In genomic region chr6:108766886-108767285, GRCh38 we compare ENCODE assay signal across 23 cellular contexts.
DNase-seq lines count a peak whose midpoint lies in the region; ATAC-seq, FAIRE-seq and TF ChIP-seq lines count a peak whose summit lies in the region.
"Had no signal": no experiment of that assay in that cellular context is flagged by ENCODE, and none has a peak within 500 bp of the region (broad histone marks: within the 10 kb centered on the region; RNA-seq: fewer than 3 reads in every experiment).

No MANE protein-coding gene starts in this region.

- ATAC-seq in activated CD4-positive, alpha-beta T cell treated with anti-CD3 and anti-CD28 coated beads for 36 hours = no peak
- ATAC-seq in HepG2 (no peak), GM18858 (IDR thresholded peaks at IDR 0.05; ENCODE audit: unreplicated experiment) (no peak)
- ATAC-seq: CD8-positive, alpha-beta T cell; GM12878 had no signal

- H3K27ac ChIP-seq in VCaP (peak overlapping the region; percentile 75), esophagus muscularis mucosa (replicated peaks in 1 of 4) (no peak overlapping the region), HepG2 (ENCODE audit: extremely low read length, insufficient read depth, low read length) (no peak overlapping the region)
- H3K27ac ChIP-seq: 22Rv1, BLaER1, C4-2B had no signal

- CTCF ChIA-PET in activated CD4-positive, alpha-beta T cell treated with anti-CD3 and anti-CD28 coated beads for 36 hours (lab: Charles Lee) = interaction anchor here (0.6 to 1.7 kb wide), 2 partner anchors 10 to 1278 kb away, joined by 3 read pairs; no protein-coding TSS in a partner anchor
- CTCF ChIA-PET in HepG2 (lab: Yijun Ruan, JAX; ENCODE audit: low intra/inter-chr PET ratio, low total read pairs) = no interaction called here

- peaks cover 4% of the 10 kb centered on the region for H3K4me1 Mint-ChIP-seq in activated CD4-positive, alpha-beta T cell treated with anti-CD3 and anti-CD28 coated beads, Interleukin-2, amount 10 ng/mL, durations not matched to agents 24 days and 14 days
- H3K4me1 Mint-ChIP-seq in activated CD4-positive, alpha-beta T cell treated with anti-CD3 and anti-CD28 coated beads for 36 hours = peaks cover 7% of the 10 kb centered on the region
- H3K4me1 Mint-ChIP-seq in type B pancreatic cell (ENCODE audit: unreplicated experiment) = no peaks in the 10 kb centered on the region

- H3K9me3 ChIP-seq in esophagus muscularis mucosa (no peaks in the 10 kb centered on the region), HepG2 (ENCODE audit: low read length) (no peaks in the 10 kb centered on the region)
- H3K9me3 ChIP-seq: BLaER1, Caco-2 had no signal

- TF ChIP-seq RAD21 in HepG2 (CRISPR knock-in tag; IDR thresholded peaks at IDR 0.05) = no peak

- H3K36me3 Mint-ChIP-seq in activated CD4-positive, alpha-beta T cell treated with anti-CD3 and anti-CD28 coated beads, Interleukin-2, amount 10 ng/mL, durations not matched to agents 24 days and 14 days (ENCODE audit: low read depth) = no peaks in the 10 kb centered on the region
- H3K36me3 Mint-ChIP-seq in activated CD4-positive, alpha-beta T cell treated with anti-CD3 and anti-CD28 coated beads for 36 hours (ENCODE audit: low read depth) = no peaks in the 10 kb centered on the region
- H3K36me3 Mint-ChIP-seq in type B pancreatic cell = peaks cover 4% of the 10 kb centered on the region
- H3K36me3 Mint-ChIP-seq: CD8-positive, alpha-beta T cell had no signal

- TF ChIP-seq CTCF in VCaP (conservative IDR thresholded peaks at IDR 0.05) (no peak), esophagus muscularis mucosa (IDR thresholded peaks at IDR 0.05) (no peak), type B pancreatic cell (conservative IDR thresholded peaks at IDR 0.05) (no peak), HepG2 (CRISPR knock-in tag; IDR thresholded peaks at IDR 0.05) (no peak)

- intact Hi-C loops in activated CD4-positive, alpha-beta T cell treated with anti-CD3 and anti-CD28 coated beads, Interleukin-2, amount 10 ng/mL, durations not matched to agents 24 days and 14 days (cut with micrococcal nuclease) = no loop called here
- intact Hi-C loops in activated CD4-positive, alpha-beta T cell treated with anti-CD3 and anti-CD28 coated beads for 36 hours (cut with DNase I, micrococcal nuclease) = no loop called here
- intact Hi-C loops in esophagus muscularis mucosa (cut with DNase I) = no loop called here
- intact Hi-C loops in HepG2 (cut with micrococcal nuclease; ENCODE audit: unreplicated experiment) = no loop called here

- no peak for TF ChIP-seq POLR2A in esophagus muscularis mucosa (IDR thresholded peaks at IDR 0.05; ENCODE audit: low read depth)
- TF ChIP-seq POLR2A in HepG2 (IDR thresholded peaks at IDR 0.05; ENCODE audit: insufficient read depth in 1 of 2, low read depth in 2 of 2, low read length in 2 of 2) = no peak

- H3K36me3 ChIP-seq in esophagus muscularis mucosa (no peaks in the 10 kb centered on the region), HepG2 (replicated peaks in 1 of 2; ENCODE audit: control insufficient read depth in 1 of 2, insufficient read depth in 2 of 2, low read length in 2 of 2) (no peaks in the 10 kb centered on the region)
- H3K36me3 ChIP-seq: BLaER1 had no signal

- no peak for FAIRE-seq in HepG2 (lab: Jason Lieb, UNC)
- FAIRE-seq: A204.1, G401.6, GM12878 had no signal

- H4K20me1 ChIP-seq in HepG2 (ENCODE audit: insufficient read depth, low read length) = no peaks in the 10 kb centered on the region
- H4K20me1 ChIP-seq: BLaER1 had no signal

- in situ Hi-C loops in HepG2 (cut with HindIII; ENCODE audit: extremely low pct_ligation_motif_present, low pct_unique_long_range_greater_than_20kb) = no loop called here

- H3K4me3 ChIP-seq in esophagus muscularis mucosa (no peak overlapping the region), HepG2 (replicated peaks in 1 of 3; ENCODE audit: insufficient read depth in 1 of 3, low read depth in 2 of 3, low read length in 3 of 3) (no peak overlapping the region)
- H3K4me3 ChIP-seq: BLaER1, GM12878 had no signal

- no peak overlapping the region for H3K27ac Mint-ChIP-seq in activated CD4-positive, alpha-beta T cell treated with anti-CD3 and anti-CD28 coated beads, Interleukin-2, amount 10 ng/mL, durations not matched to agents 24 days and 14 days
- H3K27ac Mint-ChIP-seq in activated CD4-positive, alpha-beta T cell treated with anti-CD3 and anti-CD28 coated beads for 36 hours = no peak overlapping the region
- no peak overlapping the region for H3K27ac Mint-ChIP-seq in type B pancreatic cell
- H3K27ac Mint-ChIP-seq: B cell; CD4-positive, CD25-positive, alpha-beta regulatory T cell; CD8-positive, alpha-beta T cell had no signal

- no peak overlapping the region for H2AFZ ChIP-seq in HepG2 (ENCODE audit: low read length)

- no TSS peak for BruUV-seq in HepG2 (replicated peaks; lab: Mats Ljungman, UMichigan)

- peak; percentile 47 for DNase-seq in activated CD4-positive, alpha-beta T cell treated with anti-CD3 and anti-CD28 coated beads, Interleukin-2, amount 10 ng/mL, durations not matched to agents 24 days and 14 days
- DNase-seq in activated CD4-positive, alpha-beta T cell treated with anti-CD3 and anti-CD28 coated beads for 36 hours = no peak
- DNase-seq in esophagus muscularis mucosa (ENCODE audit: extremely low spot score) = peak; percentile 62
- DNase-seq in type B pancreatic cell (ENCODE audit: extremely low spot score, unreplicated experiment) = peak; percentile 43
- DNase-seq in NCI-H345 treated with DMSO at 0.1 percent for 48 hours (lab: John Stamatoyannopoulos, UW; ENCODE audit: unreplicated experiment) = no peak
- no peak for DNase-seq in HepG2 (ENCODE audit: low spot score)
- DNase-seq: Caco-2; CD4-positive, CD25-positive, alpha-beta regulatory T cell; CD8-positive, alpha-beta T cell; DMS153; DND-41; GOT3; H7; HCEC 1CT had no signal

- H3K4me3 Mint-ChIP-seq in activated CD4-positive, alpha-beta T cell treated with anti-CD3 and anti-CD28 coated beads, Interleukin-2, amount 10 ng/mL, durations not matched to agents 24 days and 14 days = no peak overlapping the region
- no peak overlapping the region for H3K4me3 Mint-ChIP-seq in activated CD4-positive, alpha-beta T cell treated with anti-CD3 and anti-CD28 coated beads for 36 hours
- no peak overlapping the region for H3K4me3 Mint-ChIP-seq in type B pancreatic cell
- H3K4me3 Mint-ChIP-seq: B cell; CD4-positive, CD25-positive, alpha-beta regulatory T cell; CD8-positive, alpha-beta T cell had no signal

- H3K4me2 ChIP-seq in HepG2 (ENCODE audit: low read depth, low read length) = no peak overlapping the region
- H3K4me2 ChIP-seq: BLaER1 had no signal

- POLR2A ChIA-PET in activated CD4-positive, alpha-beta T cell treated with anti-CD3 and anti-CD28 coated beads for 36 hours (lab: Charles Lee) = interaction anchor here (0.7 kb wide), 1 partner anchor 944 kb away, joined by 5 read pairs; no protein-coding TSS in a partner anchor
- POLR2A ChIA-PET in HepG2 (lab: Yijun Ruan, JAX) = no interaction called here

- no peak overlapping the region for H3K9ac ChIP-seq in HepG2 (ENCODE audit: insufficient read depth, low read depth, low read length)
- H3K9ac ChIP-seq: BLaER1 had no signal

- WGBS in esophagus muscularis mucosa = 92% methylated on average over 6 of the region's 6 CpGs
- WGBS in HepG2 (ENCODE audit: low lambda C conversion rate) = 93% methylated on average over 6 of the region's 6 CpGs

- no peaks in the 10 kb centered on the region for H3K79me2 ChIP-seq in HepG2 (ENCODE audit: insufficient read depth, low read length)

- peaks cover 26% of the 10 kb centered on the region for H3K27me3 Mint-ChIP-seq in activated CD4-positive, alpha-beta T cell treated with anti-CD3 and anti-CD28 coated beads, Interleukin-2, amount 10 ng/mL, durations not matched to agents 24 days and 14 days
- H3K27me3 Mint-ChIP-seq in activated CD4-positive, alpha-beta T cell treated with anti-CD3 and anti-CD28 coated beads for 36 hours = peaks cover 6% of the 10 kb centered on the region
- peaks cover 15% of the 10 kb centered on the region for H3K27me3 Mint-ChIP-seq in type B pancreatic cell

- H3K4me1 ChIP-seq in esophagus muscularis mucosa (peaks cover 0 to 4% (median 0%) of the 10 kb centered on the region in 4 donors), HepG2 (ENCODE audit: insufficient read depth, low read length) (peaks cover 62% of the 10 kb centered on the region)
- H3K4me1 ChIP-seq: BLaER1, Caco-2 had no signal

- no peaks in the 10 kb centered on the region for H3K27me3 ChIP-seq in esophagus muscularis mucosa
- no peaks in the 10 kb centered on the region for H3K27me3 ChIP-seq in HepG2 (ENCODE audit: control insufficient read depth in 1 of 2, insufficient read depth in 2 of 2, low read length in 2 of 2)
- H3K27me3 ChIP-seq: BLaER1 had no signal

- H3K9me3 Mint-ChIP-seq in activated CD4-positive, alpha-beta T cell treated with anti-CD3 and anti-CD28 coated beads, Interleukin-2, amount 10 ng/mL, durations not matched to agents 24 days and 14 days = no peaks in the 10 kb centered on the region
- no peaks in the 10 kb centered on the region for H3K9me3 Mint-ChIP-seq in activated CD4-positive, alpha-beta T cell treated with anti-CD3 and anti-CD28 coated beads for 36 hours (ENCODE audit: low read depth)
- peaks cover 10% of the 10 kb centered on the region for H3K9me3 Mint-ChIP-seq in type B pancreatic cell
- H3K9me3 Mint-ChIP-seq: CD8-positive, alpha-beta T cell had no signal

- TF ChIP-seq EP300 in esophagus muscularis mucosa (IDR thresholded peaks at IDR 0.05) (no peak), HepG2 (IDR thresholded peaks at IDR 0.05; ENCODE audit: low read depth in 2 of 2, low read length in 2 of 2) (no peak), HepG2 (CRISPR knock-in tag; IDR thresholded peaks at IDR 0.05; ENCODE audit: borderline replicate concordance) (no peak)

TF ChIP-seq in HepG2, 621 proteins besides CTCF, POLR2A, EP300 and RAD21 (continues in another document):
- TF ChIP-seq MXI1 (IDR thresholded peaks at IDR 0.05; ENCODE audit: borderline replicate concordance, low read depth, low read length) = no peak
- TF ChIP-seq ETV5 (CRISPR knock-in tag; IDR thresholded peaks at IDR 0.05; ENCODE audit: borderline replicate concordance) = no peak
- no peak for TF ChIP-seq SOX5 (CRISPR knock-in tag; IDR thresholded peaks at IDR 0.05; ENCODE audit: borderline replicate concordance)
- TF ChIP-seq SIN3A (IDR thresholded peaks at IDR 0.05; ENCODE audit: borderline replicate concordance, low read depth, low read length) = no peak
- TF ChIP-seq, protein P1, sequence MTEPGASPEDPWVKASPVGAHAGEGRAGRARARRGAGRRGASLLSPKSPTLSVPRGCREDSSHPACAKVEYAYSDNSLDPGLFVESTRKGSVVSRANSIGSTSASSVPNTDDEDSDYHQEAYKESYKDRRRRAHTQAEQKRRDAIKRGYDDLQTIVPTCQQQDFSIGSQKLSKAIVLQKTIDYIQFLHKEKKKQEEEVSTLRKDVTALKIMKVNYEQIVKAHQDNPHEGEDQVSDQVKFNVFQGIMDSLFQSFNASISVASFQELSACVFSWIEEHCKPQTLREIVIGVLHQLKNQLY (CRISPR knock-in tag; IDR thresholded peaks at IDR 0.05) = no peak
- no peak for TF ChIP-seq ZNF383 (CRISPR knock-in tag; IDR thresholded peaks at IDR 0.05; ENCODE audit: borderline replicate concordance)
- no peak for TF ChIP-seq ZNF263 (CRISPR knock-in tag; IDR thresholded peaks at IDR 0.05)
- no peak for TF ChIP-seq ZSCAN20 (CRISPR knock-in tag; IDR thresholded peaks at IDR 0.05; ENCODE audit: borderline replicate concordance)
- TF ChIP-seq CCAR2 (optimal IDR thresholded peaks at IDR 0.05; ENCODE audit: low read depth, low read length) = no peak
- TF ChIP-seq ZFP36L1 (CRISPR knock-in tag; IDR thresholded peaks at IDR 0.05) = no peak

Comparison
In these comparisons a context has a peak if more than half of its experiments do, and no peak if none do; other contexts are left out.
1. DNase-seq: peak in activated CD4-positive, alpha-beta T cell treated with anti-CD3 and anti-CD28 coated beads, Interleukin-2, amount 10 ng/mL, durations not matched to agents 24 days and 14 days (single experiment), esophagus muscularis mucosa (single experiment) and type B pancreatic cell (single experiment); none in activated CD4-positive, alpha-beta T cell treated with anti-CD3 and anti-CD28 coated beads for 36 hours (single experiment), NCI-H345 treated with DMSO at 0.1 percent for 48 hours (single experiment) and HepG2 (single experiment).